33 cellular contexts compared by ENCODE assay signal in the genomic region with DNA sequence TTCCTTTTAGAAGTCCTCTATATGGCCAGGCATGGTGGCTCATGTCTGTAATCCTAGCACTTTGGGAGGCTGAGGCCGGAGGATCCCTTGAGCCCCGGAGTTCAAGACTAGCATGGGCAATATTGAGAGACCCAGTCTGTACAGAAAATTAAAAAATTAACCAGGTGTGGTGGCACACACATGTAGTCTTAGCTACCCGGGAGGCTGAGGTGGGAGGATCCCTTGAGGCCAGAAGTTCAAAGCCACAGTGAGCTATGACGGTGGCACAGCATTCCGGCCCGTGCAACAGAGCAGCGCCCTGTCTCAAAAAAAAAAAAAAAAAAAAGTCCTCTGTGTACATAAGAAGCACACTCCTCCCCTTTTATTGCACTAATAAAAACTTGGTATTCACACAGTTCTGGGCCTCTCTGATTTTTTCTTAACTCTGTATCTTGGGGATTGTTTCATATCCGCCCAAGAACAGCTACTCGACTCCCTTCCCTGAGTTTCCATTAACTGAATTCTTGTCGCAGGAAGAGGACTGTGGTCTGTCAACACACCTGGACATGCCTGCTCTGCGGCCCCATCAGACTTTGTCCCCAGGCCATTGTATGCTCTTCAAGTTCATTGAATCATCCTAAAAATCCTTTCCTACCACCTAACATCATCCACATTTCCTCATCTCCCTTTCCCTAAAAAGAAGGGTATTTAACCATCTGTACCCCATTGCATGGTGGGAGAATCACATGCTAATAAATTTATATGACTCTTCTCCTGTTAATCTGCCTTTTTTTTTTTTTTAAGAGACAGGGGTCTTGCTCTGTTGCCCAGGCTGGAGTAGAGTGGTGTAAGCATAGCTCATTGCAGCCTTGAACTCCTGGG. TPM values are rescaled to one million over a fixed set of nuclear protein-coding genes. Genes with fewer than 3 reads are reported as not detected.
"Had no signal": no experiment of that assay in that cellular context is flagged by ENCODE, and none has a peak within 500 bp of the region (broad histone marks: within the 10 kb centered on the region; RNA-seq: fewer than 3 reads in every experiment).

No MANE protein-coding gene starts in this region.

- H3K36me3 ChIP-seq: adrenal gland, gastrocnemius medialis, left lung, pancreas, prostate gland, uterus, WERI-Rb-1 had no signal

- H3K9me3 ChIP-seq: adrenal gland, body of pancreas, gastrocnemius medialis, left lung, pancreas, prostate gland, testis, uterus had no signal

- H3K27ac ChIP-seq: adrenal gland, body of pancreas, gastrocnemius medialis, left lung, pancreas, prostate gland, testis, uterus, WERI-Rb-1 had no signal

- H3K4me3 ChIP-seq: adrenal gland, body of pancreas, gastrocnemius medialis, left lung, pancreas, prostate gland, testis, uterus had no signal

- ATAC-seq: body of pancreas; gastrocnemius medialis; left lung; naive thymus-derived CD4-positive, alpha-beta T cell; pancreas; stimulated activated naive B cell treated with anti-CD40 and anti-IgM and Interleukin-4, amounts not matched to agents 10 μg/mL and 1 μg/mL and 100 μg/mL, for 72 hours had no signal

- H3K27me3 ChIP-seq: adrenal gland, body of pancreas, gastrocnemius medialis, left lung, pancreas, testis, uterus had no signal

- DNase-seq: activated CD4-positive, alpha-beta memory T cell treated with anti-CD3 and anti-CD28 coated beads for 36 hours; activated CD4-positive, alpha-beta T cell treated with anti-CD3 and anti-CD28 coated beads, Interleukin-2, amount 10 ng/mL, durations not matched to agents 24 days and 14 days; activated CD4-positive, CD25-positive, alpha-beta regulatory T cell treated with anti-CD3 and anti-CD28 coated beads, Interleukin-2, amount 50 U/mL, for 72 hours; activated CD8-positive, alpha-beta memory T cell treated with anti-CD3 and anti-CD28 coated beads, Interleukin-2, amount 50 U/mL, for 4 hours; activated effector memory CD4-positive, alpha-beta T cell treated with anti-CD3 and anti-CD28 coated beads, Interleukin-2, amount 50 U/mL, for 16 hours; activated naive CD4-positive, alpha-beta T cell treated with anti-CD3 and anti-CD28 coated beads for 36 hours; activated naive CD8-positive, alpha-beta T cell treated with anti-CD3 and anti-CD28 coated beads for 36 hours; activated T-cell treated with anti-CD3 and anti-CD28 coated beads, Interleukin-2, amount 50 U/mL, for 1 hour; aorta; body of pancreas; effector memory CD4-positive, alpha-beta T cell; erythroblast; gastrocnemius medialis; glutamatergic neuron; hippocampal formation; immature natural killer cell; kidney; left lung; naive thymus-derived CD4-positive, alpha-beta T cell; nucleus accumbens; pancreas; retina; stimulated activated CD4-positive, alpha-beta T cell treated with anti-CD3 and anti-CD28 coated beads, Interleukin-15, amount 100 ng/mL, for 24 hours; stimulated activated CD4-positive, alpha-beta T cell treated with anti-CD3 and anti-CD28 coated beads, Interleukin-2, amount 100 ng/mL, for 24 hours; stimulated activated naive B cell treated with anti-CD40 and anti-IgM and Interleukin-4, amounts not matched to agents 10 μg/mL and 1 μg/mL and 100 μg/mL, for 72 hours; T-helper 9 cell; testis; uterus; WERI-Rb-1 had no signal

- H3K4me1 ChIP-seq: adrenal gland, body of pancreas, gastrocnemius medialis, left lung, pancreas, prostate gland, testis, uterus had no signal

RNA-seq across cellular contexts. Expression of gene PPP1R3G, which starts 25.9 kb away (rescaled TPM):
- total RNA-seq: activated CD4-positive, alpha-beta memory T cell treated with anti-CD3 and anti-CD28 coated beads for 36 hours; activated naive CD4-positive, alpha-beta T cell treated with anti-CD3 and anti-CD28 coated beads for 36 hours; activated T-helper 1 cell treated with anti-CD3 and anti-CD28 coated beads, Interleukin-12 subunit alpha, Interleukin-12 subunit beta, Interleukin-2, Interleukin-4 antibody, amounts not matched to agents 30 ng/mL and 10 ng/mL and 1 ng/mL, durations not matched to agents 14 hours and 24 hours and 36 hours; T-helper 1 cell treated with Interleukin-12 subunit alpha and Interleukin-12 subunit beta and Interleukin-4 antibody, amounts not matched to agents 30 ng/mL and 1 ng/mL, for 36 hours had no signal
